ENCODE assay signal across 13 cellular contexts in the genomic region with DNA sequence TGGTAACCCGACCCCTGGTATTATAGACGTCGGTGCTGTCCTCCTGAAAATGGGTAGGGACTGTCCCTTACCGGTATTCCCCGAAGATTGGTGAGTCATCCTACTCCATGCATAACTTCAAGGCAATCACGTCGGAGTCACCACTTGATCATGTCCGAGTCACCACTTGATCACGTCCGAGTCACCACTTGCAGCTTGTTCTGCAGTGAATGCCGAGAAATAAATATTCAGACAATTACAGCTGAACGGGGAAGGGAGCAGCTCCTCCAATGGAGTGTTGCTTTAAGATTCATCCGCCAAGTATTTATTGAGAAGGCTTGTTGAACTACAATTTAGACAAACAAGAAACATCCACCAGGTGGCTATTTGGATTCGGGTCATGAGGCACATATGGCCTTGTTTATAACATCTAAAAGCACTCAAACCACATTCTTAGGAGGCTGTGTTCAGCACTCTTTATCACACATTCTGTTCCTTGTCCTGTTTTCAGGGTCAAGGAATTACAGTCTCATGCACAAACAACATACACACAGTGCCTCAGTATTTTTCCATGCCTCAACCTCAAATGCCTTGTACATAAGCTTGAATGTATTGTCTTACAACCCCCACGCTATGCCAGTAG. TPM values are rescaled to one million over a fixed set of nuclear protein-coding genes. Genes with fewer than 3 reads are reported as not detected.
A peak's percentile ranks its signal among the peaks of the same experiment; 100 is the strongest.
DNase-seq lines count a peak whose midpoint lies in the region; ATAC-seq lines count a peak whose summit lies in the region.
"Had no signal": no experiment of that assay in that cellular context is flagged by ENCODE, and none has a peak within 500 bp of the region (broad histone marks: within the 10 kb centered on the region; RNA-seq: fewer than 3 reads in every experiment).

No MANE protein-coding gene starts in this region.

- H3K18ac ChIP-seq in neuronal stem cell (ENCODE audit: low read length): no peak overlapping the region

- DNase-seq in AG20443 (ENCODE audit: low spot score): peak; percentile 17
- peak; percentile 79 for DNase-seq in HS-5 (ENCODE audit: low read depth)
- peak; percentile 73 for DNase-seq in astrocyte of the hippocampus (ENCODE audit: low read depth, low spot score)
- DNase-seq in kidney tubule cell (ENCODE audit: low spot score): peak; percentile 96
- no peak for DNase-seq in neuronal stem cell (ENCODE audit: low spot score)
- DNase-seq in germinal center (ENCODE audit: low spot score): no peak
- DNase-seq: activated CD4-positive, alpha-beta memory T cell treated with anti-CD3 and anti-CD28 coated beads for 36 hours; activated naive CD8-positive, alpha-beta T cell treated with anti-CD3 and anti-CD28 coated beads, Interleukin-2, amount 50 U/mL, for 24 hours; Calu3; right cardiac atrium had no signal

- no peak overlapping the region for H2BK15ac ChIP-seq in neuronal stem cell (ENCODE audit: low read length)

- no peak overlapping the region for H2BK120ac ChIP-seq in neuronal stem cell (ENCODE audit: low read depth, low read length)

- H3K79me1 ChIP-seq in neuronal stem cell (ENCODE audit: low read depth, low read length): no peaks in the 10 kb centered on the region

- no peak overlapping the region for H2BK5ac ChIP-seq in neuronal stem cell (ENCODE audit: low read length)

- H3K14ac ChIP-seq in neuronal stem cell (ENCODE audit: low read length): no peak overlapping the region

- H3K36me3 ChIP-seq in neuronal stem cell (replicated peaks in 1 of 2; ENCODE audit: control insufficient read depth in 2 of 2, insufficient read depth in 2 of 2, low read length in 2 of 2): no peaks in the 10 kb centered on the region

- no peak overlapping the region for H3K9ac ChIP-seq in neuronal stem cell (ENCODE audit: low read depth, low read length, poor library complexity)

- H3K4me2 ChIP-seq in neuronal stem cell (ENCODE audit: insufficient read depth, low read length, poor library complexity, severe bottlenecking): no peak overlapping the region

- no peak overlapping the region for H3K27ac ChIP-seq in neuronal stem cell (replicated peaks; ENCODE audit: low read length)

- H3K27me3 ChIP-seq in neuronal stem cell (ENCODE audit: control insufficient read depth in 3 of 3, insufficient read depth in 3 of 3, low read depth in 1 of 3, low read length in 3 of 3): peaks cover 0 to 12% (median 0%) of the 10 kb centered on the region in 3 experiments

- ATAC-seq in HG02938 (IDR thresholded peaks at IDR 0.05; ENCODE audit: unreplicated experiment) (no peak), HG03439 (IDR thresholded peaks at IDR 0.05; ENCODE audit: unreplicated experiment) (no peak)
- ATAC-seq: activated naive CD8-positive, alpha-beta T cell treated with anti-CD3 and anti-CD28 coated beads, Interleukin-2, amount 50 U/mL, for 24 hours; right cardiac atrium; Right ventricle myocardium inferior had no signal

- no peak overlapping the region for H2AK5ac ChIP-seq in neuronal stem cell (ENCODE audit: low read depth, low read length)

- H2BK12ac ChIP-seq in neuronal stem cell (ENCODE audit: low read length): no peak overlapping the region

- H3K4me1 ChIP-seq in neuronal stem cell (ENCODE audit: control insufficient read depth in 2 of 2, insufficient read depth in 1 of 2, low read depth in 1 of 2, low read length in 2 of 2): no peaks in the 10 kb centered on the region

- no peak overlapping the region for H2AFZ ChIP-seq in neuronal stem cell (ENCODE audit: low read length)

- H4K91ac ChIP-seq in neuronal stem cell (ENCODE audit: low read depth, low read length, poor library complexity): no peak overlapping the region

- no CpG with 5 or more reads among the region's 15 CpGs for WGBS in neuronal stem cell (ENCODE audit: extremely low coverage in 2 of 2, insufficient read length in 2 of 2, insufficient replicate concordance in 1 of 2), 2 donors

- H3K4ac ChIP-seq in neuronal stem cell (ENCODE audit: low read length): no peak overlapping the region

- peak overlapping the region in 1 of 2 donors; percentile 63 for H3K4me3 ChIP-seq in neuronal stem cell (ENCODE audit: low read length in 2 of 2)

- H3K9me3 ChIP-seq in neuronal stem cell (replicated peaks in 1 of 2; ENCODE audit: control insufficient read depth in 2 of 2, insufficient read depth in 1 of 2, low read depth in 1 of 2, low read length in 2 of 2): peaks cover 0 to 25% of the 10 kb centered on the region in 2 donors

- no peak overlapping the region for H3K23ac ChIP-seq in neuronal stem cell (ENCODE audit: low read depth, low read length, poor library complexity)

- no peak overlapping the region for H4K8ac ChIP-seq in neuronal stem cell (ENCODE audit: low read depth, low read length)

RNA-seq across cellular contexts. Expression of gene ZNF726, which starts 43.1 kb away (rescaled TPM):
- polyA plus RNA-seq in neuronal stem cell (2013, experiment 1 of 2): 3.8 TPM
- 3.9 TPM for polyA plus RNA-seq in neuronal stem cell (2013, experiment 2 of 2)

Comparison
In these comparisons a context has a peak if more than half of its experiments do, and no peak if none do; other contexts are left out.
1. DNase-seq: peak in AG20443 (single experiment), HS-5 (single experiment), astrocyte of the hippocampus (single experiment) and kidney tubule cell (single experiment); none in neuronal stem cell (single experiment) and germinal center (single experiment).